1 cellular context compared by ENCODE assay signal in the genomic region with DNA sequence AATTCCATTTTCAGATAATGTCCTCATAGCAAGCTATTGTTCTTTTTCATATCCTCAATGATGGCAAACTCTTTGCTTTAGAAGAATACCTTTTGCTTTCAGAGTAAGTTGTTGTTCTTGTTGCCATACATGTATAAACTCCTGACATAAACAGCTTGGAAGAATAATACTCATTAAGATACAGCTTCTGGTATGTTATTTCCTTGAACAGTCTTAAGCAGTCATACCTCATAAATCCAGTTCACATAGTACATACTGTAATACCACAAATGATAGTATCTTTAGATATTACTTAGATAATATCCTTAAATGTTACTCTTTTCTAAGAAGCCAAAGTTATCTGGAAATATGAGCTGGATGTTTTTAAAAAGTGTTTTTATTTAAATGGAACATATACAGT.
TF ChIP-seq lines count a peak whose summit lies in the region.

No MANE protein-coding gene starts in this region.

TF ChIP-seq in IMR-90, 13 proteins besides CTCF, POLR2A, EP300 and RAD21:
- no peak for TF ChIP-seq RCOR1 (IDR thresholded peaks at IDR 0.05; ENCODE audit: insufficient replicate concordance, low read length)
- TF ChIP-seq NFE2L2 (IDR thresholded peaks at IDR 0.05; ENCODE audit: low read depth, low read length): no peak
- TF ChIP-seq SMC3 (IDR thresholded peaks at IDR 0.05; ENCODE audit: low read depth, low read length): no peak
- TF ChIP-seq, protein P1, sequence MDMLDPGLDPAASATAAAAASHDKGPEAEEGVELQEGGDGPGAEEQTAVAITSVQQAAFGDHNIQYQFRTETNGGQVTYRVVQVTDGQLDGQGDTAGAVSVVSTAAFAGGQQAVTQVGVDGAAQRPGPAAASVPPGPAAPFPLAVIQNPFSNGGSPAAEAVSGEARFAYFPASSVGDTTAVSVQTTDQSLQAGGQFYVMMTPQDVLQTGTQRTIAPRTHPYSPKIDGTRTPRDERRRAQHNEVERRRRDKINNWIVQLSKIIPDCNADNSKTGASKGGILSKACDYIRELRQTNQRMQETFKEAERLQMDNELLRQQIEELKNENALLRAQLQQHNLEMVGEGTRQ (IDR thresholded peaks at IDR 0.05; ENCODE audit: low read depth, low read length): no peak
- TF ChIP-seq, protein P2, sequence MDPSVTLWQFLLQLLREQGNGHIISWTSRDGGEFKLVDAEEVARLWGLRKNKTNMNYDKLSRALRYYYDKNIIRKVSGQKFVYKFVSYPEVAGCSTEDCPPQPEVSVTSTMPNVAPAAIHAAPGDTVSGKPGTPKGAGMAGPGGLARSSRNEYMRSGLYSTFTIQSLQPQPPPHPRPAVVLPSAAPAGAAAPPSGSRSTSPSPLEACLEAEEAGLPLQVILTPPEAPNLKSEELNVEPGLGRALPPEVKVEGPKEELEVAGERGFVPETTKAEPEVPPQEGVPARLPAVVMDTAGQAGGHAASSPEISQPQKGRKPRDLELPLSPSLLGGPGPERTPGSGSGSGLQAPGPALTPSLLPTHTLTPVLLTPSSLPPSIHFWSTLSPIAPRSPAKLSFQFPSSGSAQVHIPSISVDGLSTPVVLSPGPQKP (IDR thresholded peaks at IDR 0.05; ENCODE audit: borderline replicate concordance, low read depth, low read length): no peak
- no peak for TF ChIP-seq FOS (IDR thresholded peaks at IDR 0.05; ENCODE audit: low read depth, low read length)
- no peak for TF ChIP-seq MAZ (IDR thresholded peaks at IDR 0.05; ENCODE audit: borderline replicate concordance, low read depth, low read length)
- TF ChIP-seq RFX5 (IDR thresholded peaks at IDR 0.05; ENCODE audit: low read depth, low read length): no peak
- TF ChIP-seq CEBPB (IDR thresholded peaks at IDR 0.05; ENCODE audit: low read depth, low read length): no peak
- no peak for TF ChIP-seq MAFK (IDR thresholded peaks at IDR 0.05; ENCODE audit: low read depth, low read length)
- TF ChIP-seq BHLHE40 (IDR thresholded peaks at IDR 0.05; ENCODE audit: low read depth, low read length): no peak
- TF ChIP-seq MXI1 (IDR thresholded peaks at IDR 0.05; ENCODE audit: borderline replicate concordance, low read depth, low read length): no peak
- TF ChIP-seq CHD1 (IDR thresholded peaks at IDR 0.05; ENCODE audit: low read depth, low read length): no peak
TF ChIP-seq in IMR-90: peak in this region for 0.
